Comparison of ENCODE assay signal across 21 cellular contexts in the genomic region with DNA sequence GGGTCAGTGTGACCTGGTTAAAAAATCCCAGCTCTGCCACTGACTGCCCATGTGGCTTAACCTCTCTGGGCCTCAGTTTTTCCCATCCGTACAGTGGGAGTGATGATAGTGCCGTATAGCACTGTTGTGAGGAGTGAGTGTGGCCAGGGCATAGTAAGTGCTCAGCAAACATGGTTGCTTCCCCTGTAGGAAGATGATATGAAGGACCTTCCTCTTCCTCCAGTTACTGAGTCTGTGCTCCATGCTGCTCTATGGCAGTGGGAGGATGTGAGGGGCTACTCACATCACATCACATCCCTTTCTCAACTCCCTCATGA. TPM values are rescaled to one million over a fixed set of nuclear protein-coding genes. Genes with fewer than 3 reads are reported as not detected.
A peak's percentile ranks its signal among the peaks of the same experiment; 100 is the strongest.
DNase-seq lines count a peak whose midpoint lies in the region; ATAC-seq, FAIRE-seq and TF ChIP-seq lines count a peak whose summit lies in the region.
"Had no signal": no experiment of that assay in that cellular context is flagged by ENCODE, and none has a peak within 500 bp of the region (broad histone marks: within the 10 kb centered on the region; RNA-seq: fewer than 3 reads in every experiment).

No MANE protein-coding gene starts in this region.

- H3K4me1 ChIP-seq in heart left ventricle (peaks cover 0 to 17% (median 5%) of the 10 kb centered on the region in 12 donors), HEK293 (ENCODE audit: control insufficient read depth, insufficient read depth, low read length) (no peaks in the 10 kb centered on the region), endothelial cell of umbilical vein (ENCODE audit: control insufficient read depth, extremely low read depth, insufficient read depth, low read length) (peaks cover 15% of the 10 kb centered on the region)

- H3K27ac ChIP-seq in heart left ventricle (peak overlapping the region in 3 of 12 donors; percentile 41 to 46 (median 42)), HEK293 (ENCODE audit: extremely low read depth, low read depth, low read length) (no peak overlapping the region), WERI-Rb-1 (peak overlapping the region; percentile 73), endothelial cell of umbilical vein (ENCODE audit: insufficient read depth, low read depth, low read length) (no peak overlapping the region)
- H3K27ac ChIP-seq: BLaER1 had no signal

- no peak overlapping the region for H3K4me2 ChIP-seq in endothelial cell of umbilical vein (ENCODE audit: insufficient read depth, low read length)
- H3K4me2 ChIP-seq: BLaER1, GM23338 had no signal

- DNase-seq in heart left ventricle (no peak), cardiac septum (ENCODE audit: low spot score) (no peak), WERI-Rb-1 (no peak), endothelial cell of umbilical vein (ENCODE audit: low read depth, low spot score) (no peak), foreskin fibroblast (no peak), T1000 (lab: John Stamatoyannopoulos, UW) (no peak), NCI-H345 (lab: John Stamatoyannopoulos, UW) (no peak)
- DNase-seq: 8988T; CD4-positive, alpha-beta memory T cell; DMS153; DMS79; GDM1 had no signal

- CTCF ChIA-PET in HEK293 (lab: Yijun Ruan, JAX) (interaction anchor here (0.6 to 1.0 kb wide), 3 partner anchors 20 to 176 kb away, joined by 3 to 7 read pairs (median 3); no protein-coding TSS in a partner anchor), endothelial cell of umbilical vein (lab: Charles Lee) (interaction anchor here (1.0 to 5.4 kb wide), 2 partner anchors 25 to 418 kb away, joined by 3 to 31 read pairs; no protein-coding TSS in a partner anchor)

- H4K20me1 ChIP-seq in endothelial cell of umbilical vein (replicated peaks; ENCODE audit: control insufficient read depth, extremely low read depth, insufficient read depth, low read length) = no peaks in the 10 kb centered on the region
- H4K20me1 ChIP-seq: BLaER1 had no signal

- no peak overlapping the region for H3K4me3 ChIP-seq in heart left ventricle
- no peak overlapping the region for H3K4me3 ChIP-seq in HEK293 (ENCODE audit: low read depth, low read length)
- H3K4me3 ChIP-seq in WERI-Rb-1 (ENCODE audit: low read depth, low read length) = no peak overlapping the region
- H3K4me3 ChIP-seq in endothelial cell of umbilical vein (replicated peaks in 1 of 3; ENCODE audit: insufficient read depth in 1 of 3, low read depth in 1 of 3, low read length in 3 of 3) = no peak overlapping the region
- no peak overlapping the region for H3K4me3 ChIP-seq in foreskin fibroblast (ENCODE audit: low read depth in 1 of 2, low read length in 2 of 2)
- H3K4me3 ChIP-seq: BLaER1, GM23338 had no signal

- BruUV-seq in endothelial cell of umbilical vein (replicated peaks; lab: Mats Ljungman, UMichigan) = no TSS peak

- no peaks in the 10 kb centered on the region for H3K36me3 ChIP-seq in heart left ventricle
- peaks cover 0 to 8% of the 10 kb centered on the region in 2 experiments; a peak in 2 of 3 replicates for H3K36me3 ChIP-seq in HEK293 (ENCODE audit: control insufficient read depth in 2 of 2, insufficient read depth in 1 of 2, low read length in 2 of 2)
- H3K36me3 ChIP-seq in WERI-Rb-1 = no peaks in the 10 kb centered on the region
- no peaks in the 10 kb centered on the region for H3K36me3 ChIP-seq in endothelial cell of umbilical vein (ENCODE audit: control insufficient read depth in 2 of 2, extremely low read depth in 1 of 2, insufficient read depth in 2 of 2, low read length in 2 of 2)
- H3K36me3 ChIP-seq: BLaER1 had no signal

- no peaks in the 10 kb centered on the region for H3K9me1 ChIP-seq in endothelial cell of umbilical vein (replicated peaks; ENCODE audit: control insufficient read depth, extremely low read depth, insufficient read depth, low read length)

- POLR2A ChIA-PET in HEK293 (lab: Yijun Ruan, JAX) (interaction anchor here (1.0 kb wide), 1 partner anchor 79 kb away, joined by 3 read pairs; the partner anchor contains the start of gene TAF8), endothelial cell of umbilical vein (lab: Charles Lee) (no interaction called here)

- no peaks in the 10 kb centered on the region for H3K27me3 ChIP-seq in heart left ventricle
- no peaks in the 10 kb centered on the region for H3K27me3 ChIP-seq in WERI-Rb-1 (ENCODE audit: insufficient read depth, low read depth, severe bottlenecking)
- no peaks in the 10 kb centered on the region for H3K27me3 ChIP-seq in endothelial cell of umbilical vein (ENCODE audit: control insufficient read depth in 2 of 2, insufficient read depth in 2 of 2, low read length in 2 of 2)
- H3K27me3 ChIP-seq: BLaER1 had no signal

- no peak overlapping the region for H3K9ac ChIP-seq in endothelial cell of umbilical vein (replicated peaks; ENCODE audit: extremely low read depth, insufficient read depth, low read length)
- H3K9ac ChIP-seq: BLaER1 had no signal

- no peak for TF ChIP-seq CTCF in heart left ventricle (IDR thresholded peaks at IDR 0.05)
- TF ChIP-seq CTCF in HEK293 (tag by site-specific recombination; IDR thresholded peaks at IDR 0.05) = no peak
- TF ChIP-seq CTCF in WERI-Rb-1 (IDR thresholded peaks at IDR 0.05; ENCODE audit: low read depth, low read length) = no peak
- TF ChIP-seq CTCF in endothelial cell of umbilical vein (IDR thresholded peaks at IDR 0.05; ENCODE audit: extremely low read depth in 1 of 2, insufficient read depth in 1 of 2, low read depth in 1 of 2, low read length in 2 of 2) = no peak
- TF ChIP-seq CTCF in foreskin fibroblast (IDR thresholded peaks at IDR 0.05; ENCODE audit: low read depth, low read length) = no peak

- 66 to 91% (median 84%) methylated on average over 2 of the region's 2 CpGs for WGBS in heart left ventricle, 4 donors

- TF ChIP-seq POLR2A in heart left ventricle (IDR thresholded peaks at IDR 0.05) = no peak
- no peak for TF ChIP-seq POLR2A in endothelial cell of umbilical vein (IDR thresholded peaks at IDR 0.05; ENCODE audit: low read depth, low read length)

- H3K79me2 ChIP-seq in endothelial cell of umbilical vein (ENCODE audit: control insufficient read depth, insufficient read depth, low read length) = no peaks in the 10 kb centered on the region

- peak; percentile 12 for FAIRE-seq in endothelial cell of umbilical vein (lab: Jason Lieb, UNC)
- FAIRE-seq: GM12892, GM18507 had no signal

- dilution Hi-C loops in endothelial cell of umbilical vein (cut with MboI; ENCODE audit: extremely low pct_ligation_motif_present, low sequenced_read_pairs) = no loop called here

- peak in 3 of 4 donors; percentile 6 to 22 (median 7) for ATAC-seq in heart left ventricle
- ATAC-seq: GM23338, HCT116 had no signal

- intact Hi-C loops in heart left ventricle (cut with DNase I) = no loop called here
- intact Hi-C loops in cardiac septum (cut with DNase I) = no loop called here
- intact Hi-C loops in endothelial cell of umbilical vein (cut with micrococcal nuclease) = no loop called here

- H2AFZ ChIP-seq in endothelial cell of umbilical vein (ENCODE audit: low read depth, low read length) = no peak overlapping the region
- H2AFZ ChIP-seq: GM23338 had no signal

- H3K9me3 ChIP-seq in heart left ventricle (no peaks in the 10 kb centered on the region), HEK293 (ENCODE audit: control insufficient read depth, insufficient read depth, low read depth, low read length) (no peaks in the 10 kb centered on the region), WERI-Rb-1 (ENCODE audit: severe bottlenecking) (no peaks in the 10 kb centered on the region), endothelial cell of umbilical vein (replicated peaks; ENCODE audit: control insufficient read depth, insufficient read depth, low read length) (no peaks in the 10 kb centered on the region)
- H3K9me3 ChIP-seq: BLaER1 had no signal

TF ChIP-seq in endothelial cell of umbilical vein, 7 proteins besides CTCF, POLR2A, EP300 and RAD21:
- TF ChIP-seq POLR2AphosphoS5 (IDR thresholded peaks at IDR 0.05; ENCODE audit: insufficient read depth, low read depth, low read length) (no peak), JUN (IDR thresholded peaks at IDR 0.05; ENCODE audit: borderline replicate concordance, insufficient read depth, insufficient read length, low read depth) (no peak), GATA2 (IDR thresholded peaks at IDR 0.05; ENCODE audit: insufficient read depth, insufficient read length, low read depth, low read length) (no peak), EZH2 (IDR thresholded peaks at IDR 0.05; ENCODE audit: borderline replicate concordance, low read depth, low read length, severe bottlenecking) (no peak), FOS (IDR thresholded peaks at IDR 0.05; ENCODE audit: borderline replicate concordance, insufficient read depth, low read length) (no peak), MYC (IDR thresholded peaks at IDR 0.05; ENCODE audit: low read depth, low read length) (no peak)
- TF ChIP-seq, protein P1, sequence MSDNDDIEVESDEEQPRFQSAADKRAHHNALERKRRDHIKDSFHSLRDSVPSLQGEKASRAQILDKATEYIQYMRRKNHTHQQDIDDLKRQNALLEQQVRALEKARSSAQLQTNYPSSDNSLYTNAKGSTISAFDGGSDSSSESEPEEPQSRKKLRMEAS (IDR thresholded peaks at IDR 0.05; ENCODE audit: insufficient read depth, insufficient read length) = no peak

RNA-seq across cellular contexts. Expression of gene C6orf132, which starts 13.1 kb away (rescaled TPM):
- total RNA-seq in heart left ventricle (1 to 10 TPM; 1.8 to 5.7 (median 2.2) TPM), cardiac septum (1.3 TPM), endothelial cell of umbilical vein (0.07 and 0.71 TPM in 2 replicates)
- polyA plus RNA-seq in heart left ventricle (1 to 10 TPM in 1 of 2 donors, under 1 TPM in 1; 0.30 to 3.0 TPM), endothelial cell of umbilical vein (0.15 and 0.54 TPM in 2 replicates)
- polyA plus RNA-seq in endothelial cell of umbilical vein (2011; cell fraction: cytosol; rRNA removed) = 0.10 and 0.32 TPM in 2 replicates
- polyA plus RNA-seq in endothelial cell of umbilical vein (2011; cell fraction: nucleus; rRNA removed) = 0.21 TPM in 1 of 2 replicates, not detected in the other
- 0.28 and 0.78 TPM in 2 replicates for polyA plus RNA-seq in endothelial cell of umbilical vein (2012)
- polyA minus RNA-seq in endothelial cell of umbilical vein = not detected in 2 replicates
- polyA minus RNA-seq in endothelial cell of umbilical vein (2011; cell fraction: cytosol; rRNA and poly(A)+ RNA removed) = not detected
- polyA minus RNA-seq in endothelial cell of umbilical vein (2011; cell fraction: nucleus; rRNA and poly(A)+ RNA removed) = 0.58 TPM in 1 of 2 replicates, not detected in the other
- total RNA-seq: CD4-positive, alpha-beta memory T cell; Daoy had no signal
- polyA plus RNA-seq: CD14-positive monocyte; CD4-positive, alpha-beta memory T cell had no signal

RNA-seq across cellular contexts. Expression of gene GUCA1A, which starts 43.8 kb away (rescaled TPM):
- under 1 TPM in 3 of 9 donors, not detected in 6; 0.13 to 0.28 (median 0.19) TPM for total RNA-seq in heart left ventricle
- not detected for polyA plus RNA-seq in heart left ventricle
- not detected for total RNA-seq in cardiac septum
- 0.22 TPM in 1 of 2 replicates, not detected in the other for total RNA-seq in endothelial cell of umbilical vein
- polyA plus RNA-seq in endothelial cell of umbilical vein = 0.04 and 0.21 TPM in 2 replicates
- 0.12 and 0.13 TPM in 2 replicates for polyA plus RNA-seq in endothelial cell of umbilical vein (2011; cell fraction: cytosol; rRNA removed)
- polyA plus RNA-seq in endothelial cell of umbilical vein (2011; cell fraction: nucleus; rRNA removed) = 0.09 TPM in 1 of 2 replicates, not detected in the other
- not detected in 2 replicates for polyA plus RNA-seq in endothelial cell of umbilical vein (2012)
- 0.28 TPM in 1 of 2 replicates, not detected in the other for polyA minus RNA-seq in endothelial cell of umbilical vein
- not detected for polyA minus RNA-seq in endothelial cell of umbilical vein (2011; cell fraction: cytosol; rRNA and poly(A)+ RNA removed)
- not detected in 2 replicates for polyA minus RNA-seq in endothelial cell of umbilical vein (2011; cell fraction: nucleus; rRNA and poly(A)+ RNA removed)
- total RNA-seq: A673; CD4-positive, alpha-beta memory T cell; Daoy had no signal
- polyA plus RNA-seq: CD14-positive monocyte; CD4-positive, alpha-beta memory T cell had no signal
